Comparison of ENCODE assay signal across 1 cellular context in genomic region chr12:38892090-38892786, GRCh38.
TF ChIP-seq lines count a peak whose summit lies in the region.

No MANE protein-coding gene starts in this region.

TF ChIP-seq in HepG2, 621 proteins besides CTCF, POLR2A, EP300 and RAD21 (continued from another document and continues in another):
- no peak for TF ChIP-seq TFE3 (CRISPR knock-in tag; IDR thresholded peaks at IDR 0.05)
- TF ChIP-seq NR0B2 (CRISPR knock-in tag; IDR thresholded peaks at IDR 0.05), result no peak
- TF ChIP-seq ZSCAN12 (CRISPR knock-in tag; IDR thresholded peaks at IDR 0.05), result no peak
- TF ChIP-seq ERF (CRISPR knock-in tag; IDR thresholded peaks at IDR 0.05), result 0 out of 2 replicates have a peak, but pooled peaks have one; percentile 34
- TF ChIP-seq ZNF704 (CRISPR knock-in tag; IDR thresholded peaks at IDR 0.05; ENCODE audit: borderline replicate concordance), result no peak
- TF ChIP-seq SETDB1 (CRISPR knock-in tag; IDR thresholded peaks at IDR 0.05; ENCODE audit: borderline replicate concordance), result no peak
- no peak for TF ChIP-seq ZBTB42 (CRISPR knock-in tag; IDR thresholded peaks at IDR 0.05)
- peak; percentile 50; the same call in 1 of the 2 replicates for TF ChIP-seq ZNF280D (CRISPR knock-in tag; IDR thresholded peaks at IDR 0.05)
- 0 out of 2 replicates have a peak, but pooled peaks have one; percentile 52 for TF ChIP-seq ZNF205 (CRISPR knock-in tag; IDR thresholded peaks at IDR 0.05)
- TF ChIP-seq ZNF124 (CRISPR knock-in tag; IDR thresholded peaks at IDR 0.05), result 0 out of 2 replicates have a peak, but pooled peaks have one; percentile 47
- peak; percentile 84 for TF ChIP-seq RERE (CRISPR knock-in tag; IDR thresholded peaks at IDR 0.05; ENCODE audit: low read depth)
- no peak for TF ChIP-seq ZSCAN31 (CRISPR knock-in tag; IDR thresholded peaks at IDR 0.05; ENCODE audit: low read depth)
- TF ChIP-seq ZNF138 (CRISPR knock-in tag; IDR thresholded peaks at IDR 0.05; ENCODE audit: low read depth), result no peak
- TF ChIP-seq ZNF615 (CRISPR knock-in tag; IDR thresholded peaks at IDR 0.05; ENCODE audit: borderline replicate concordance), result no peak
- TF ChIP-seq FOXK2 (IDR thresholded peaks at IDR 0.05), result peak; percentile 91
- peak; percentile 69 for TF ChIP-seq JUND (CRISPR knock-in tag; IDR thresholded peaks at IDR 0.05)
- TF ChIP-seq FOXA1 (IDR thresholded peaks at IDR 0.05), result peak; percentile 97
- TF ChIP-seq FOXA1 (CRISPR knock-in tag; IDR thresholded peaks at IDR 0.05), result peak; percentile 98
- no peak for TF ChIP-seq ZFP37 (CRISPR knock-in tag; IDR thresholded peaks at IDR 0.05; ENCODE audit: borderline replicate concordance)
- TF ChIP-seq ZNF776 (CRISPR knock-in tag; IDR thresholded peaks at IDR 0.05), result no peak
- no peak for TF ChIP-seq DZIP1 (CRISPR knock-in tag; IDR thresholded peaks at IDR 0.05)
- no peak for TF ChIP-seq USF2 (IDR thresholded peaks at IDR 0.05; ENCODE audit: low read depth, low read length)
- no peak for TF ChIP-seq USF2 (CRISPR knock-in tag; IDR thresholded peaks at IDR 0.05; ENCODE audit: borderline replicate concordance)
- no peak; the same call in 1 of the 2 replicates for TF ChIP-seq RXRA (CRISPR knock-in tag; IDR thresholded peaks at IDR 0.05)
- TF ChIP-seq DPF2 (CRISPR knock-in tag; IDR thresholded peaks at IDR 0.05; ENCODE audit: borderline replicate concordance, low read depth), result peak; percentile 52; the same call in 1 of the 2 replicates
- no peak for TF ChIP-seq ZNF337 (CRISPR knock-in tag; IDR thresholded peaks at IDR 0.05; ENCODE audit: borderline replicate concordance, low read depth)
- no peak for TF ChIP-seq REXO4 (CRISPR knock-in tag; IDR thresholded peaks at IDR 0.05; ENCODE audit: borderline replicate concordance)
- 0 out of 2 replicates have a peak, but pooled peaks have one; percentile 46 for TF ChIP-seq MIER2 (CRISPR knock-in tag; IDR thresholded peaks at IDR 0.05)
- no peak for TF ChIP-seq ZNF296 (CRISPR knock-in tag; conservative IDR thresholded peaks at IDR 0.05)
- TF ChIP-seq FOXP1 (IDR thresholded peaks at IDR 0.05), result 0 out of 2 replicates have a peak, but pooled peaks have one; percentile 19
- peak; percentile 85 for TF ChIP-seq FOXP1 (CRISPR knock-in tag; IDR thresholded peaks at IDR 0.05)
- peak; percentile 89 for TF ChIP-seq TEAD3 (CRISPR knock-in tag; optimal IDR thresholded peaks at IDR 0.05; ENCODE audit: borderline replicate concordance)
- no peak for TF ChIP-seq SSRP1 (CRISPR knock-in tag; IDR thresholded peaks at IDR 0.05)
- no peak for TF ChIP-seq FOXM1 (CRISPR knock-in tag; IDR thresholded peaks at IDR 0.05)
- TF ChIP-seq GLMP (CRISPR knock-in tag; IDR thresholded peaks at IDR 0.05; ENCODE audit: borderline replicate concordance), result no peak
- no peak for TF ChIP-seq NFE2L2 (IDR thresholded peaks at IDR 0.05; ENCODE audit: low read length)
- TF ChIP-seq MZF1 (CRISPR knock-in tag; IDR thresholded peaks at IDR 0.05; ENCODE audit: borderline replicate concordance), result no peak
- no peak for TF ChIP-seq CC2D1A (CRISPR knock-in tag; IDR thresholded peaks at IDR 0.05)
- no peak for TF ChIP-seq KLF11 (CRISPR knock-in tag; IDR thresholded peaks at IDR 0.05)
- TF ChIP-seq RXRB (CRISPR knock-in tag; IDR thresholded peaks at IDR 0.05; ENCODE audit: borderline replicate concordance), result peak; percentile 44; the same call in 1 of the 2 replicates
- no peak for TF ChIP-seq PLRG1 (conservative IDR thresholded peaks at IDR 0.05)
- TF ChIP-seq MAX (IDR thresholded peaks at IDR 0.05), result peak; percentile 83
- TF ChIP-seq GATAD2A (CRISPR knock-in tag; IDR thresholded peaks at IDR 0.05), result peak; percentile 98
- no peak for TF ChIP-seq ZBTB21 (CRISPR knock-in tag; IDR thresholded peaks at IDR 0.05)
- no peak for TF ChIP-seq IKZF1 (IDR thresholded peaks at IDR 0.05)
- TF ChIP-seq ZNF772 (CRISPR knock-in tag; IDR thresholded peaks at IDR 0.05), result no peak
- TF ChIP-seq ZNF512 (CRISPR knock-in tag; IDR thresholded peaks at IDR 0.05), result no peak
